In the genomic region with DNA sequence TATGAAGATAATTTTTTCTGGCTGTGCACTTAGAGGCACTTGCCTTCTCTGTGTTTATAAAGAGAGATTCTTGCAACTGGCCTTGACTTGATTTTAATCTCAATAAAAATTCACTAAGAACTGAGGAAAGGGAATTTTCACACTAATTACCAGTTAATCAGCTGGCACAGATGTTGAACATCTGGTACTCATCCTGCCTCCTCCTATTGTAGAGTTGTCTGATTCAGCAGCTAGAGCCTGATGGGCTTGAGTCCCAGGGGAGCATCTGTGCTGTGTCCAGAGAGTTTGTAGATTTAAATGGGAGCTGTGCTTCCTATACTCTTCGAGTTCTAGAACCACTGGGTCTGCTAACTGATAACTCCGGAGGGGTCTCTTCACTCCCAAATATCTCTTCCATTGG, we compare ENCODE assay signal across 1 cellular context.
TF ChIP-seq lines count a peak whose summit lies in the region.

No MANE protein-coding gene starts in this region.

TF ChIP-seq in WTC11, 78 proteins besides CTCF, POLR2A, EP300 and RAD21 (continued from another document):
- TF ChIP-seq, protein P1, sequence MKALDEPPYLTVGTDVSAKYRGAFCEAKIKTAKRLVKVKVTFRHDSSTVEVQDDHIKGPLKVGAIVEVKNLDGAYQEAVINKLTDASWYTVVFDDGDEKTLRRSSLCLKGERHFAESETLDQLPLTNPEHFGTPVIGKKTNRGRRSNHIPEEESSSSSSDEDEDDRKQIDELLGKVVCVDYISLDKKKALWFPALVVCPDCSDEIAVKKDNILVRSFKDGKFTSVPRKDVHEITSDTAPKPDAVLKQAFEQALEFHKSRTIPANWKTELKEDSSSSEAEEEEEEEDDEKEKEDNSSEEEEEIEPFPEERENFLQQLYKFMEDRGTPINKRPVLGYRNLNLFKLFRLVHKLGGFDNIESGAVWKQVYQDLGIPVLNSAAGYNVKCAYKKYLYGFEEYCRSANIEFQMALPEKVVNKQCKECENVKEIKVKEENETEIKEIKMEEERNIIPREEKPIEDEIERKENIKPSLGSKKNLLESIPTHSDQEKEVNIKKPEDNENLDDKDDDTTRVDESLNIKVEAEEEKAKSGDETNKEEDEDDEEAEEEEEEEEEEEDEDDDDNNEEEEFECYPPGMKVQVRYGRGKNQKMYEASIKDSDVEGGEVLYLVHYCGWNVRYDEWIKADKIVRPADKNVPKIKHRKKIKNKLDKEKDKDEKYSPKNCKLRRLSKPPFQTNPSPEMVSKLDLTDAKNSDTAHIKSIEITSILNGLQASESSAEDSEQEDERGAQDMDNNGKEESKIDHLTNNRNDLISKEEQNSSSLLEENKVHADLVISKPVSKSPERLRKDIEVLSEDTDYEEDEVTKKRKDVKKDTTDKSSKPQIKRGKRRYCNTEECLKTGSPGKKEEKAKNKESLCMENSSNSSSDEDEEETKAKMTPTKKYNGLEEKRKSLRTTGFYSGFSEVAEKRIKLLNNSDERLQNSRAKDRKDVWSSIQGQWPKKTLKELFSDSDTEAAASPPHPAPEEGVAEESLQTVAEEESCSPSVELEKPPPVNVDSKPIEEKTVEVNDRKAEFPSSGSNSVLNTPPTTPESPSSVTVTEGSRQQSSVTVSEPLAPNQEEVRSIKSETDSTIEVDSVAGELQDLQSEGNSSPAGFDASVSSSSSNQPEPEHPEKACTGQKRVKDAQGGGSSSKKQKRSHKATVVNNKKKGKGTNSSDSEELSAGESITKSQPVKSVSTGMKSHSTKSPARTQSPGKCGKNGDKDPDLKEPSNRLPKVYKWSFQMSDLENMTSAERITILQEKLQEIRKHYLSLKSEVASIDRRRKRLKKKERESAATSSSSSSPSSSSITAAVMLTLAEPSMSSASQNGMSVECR (CRISPR knock-in tag; IDR thresholded peaks at IDR 0.05; ENCODE audit: borderline replicate concordance), result no peak
- TF ChIP-seq, protein P2, sequence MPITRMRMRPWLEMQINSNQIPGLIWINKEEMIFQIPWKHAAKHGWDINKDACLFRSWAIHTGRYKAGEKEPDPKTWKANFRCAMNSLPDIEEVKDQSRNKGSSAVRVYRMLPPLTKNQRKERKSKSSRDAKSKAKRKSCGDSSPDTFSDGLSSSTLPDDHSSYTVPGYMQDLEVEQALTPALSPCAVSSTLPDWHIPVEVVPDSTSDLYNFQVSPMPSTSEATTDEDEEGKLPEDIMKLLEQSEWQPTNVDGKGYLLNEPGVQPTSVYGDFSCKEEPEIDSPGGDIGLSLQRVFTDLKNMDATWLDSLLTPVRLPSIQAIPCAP (CRISPR knock-in tag; IDR thresholded peaks at IDR 0.05), result no peak
- TF ChIP-seq, protein P3, sequence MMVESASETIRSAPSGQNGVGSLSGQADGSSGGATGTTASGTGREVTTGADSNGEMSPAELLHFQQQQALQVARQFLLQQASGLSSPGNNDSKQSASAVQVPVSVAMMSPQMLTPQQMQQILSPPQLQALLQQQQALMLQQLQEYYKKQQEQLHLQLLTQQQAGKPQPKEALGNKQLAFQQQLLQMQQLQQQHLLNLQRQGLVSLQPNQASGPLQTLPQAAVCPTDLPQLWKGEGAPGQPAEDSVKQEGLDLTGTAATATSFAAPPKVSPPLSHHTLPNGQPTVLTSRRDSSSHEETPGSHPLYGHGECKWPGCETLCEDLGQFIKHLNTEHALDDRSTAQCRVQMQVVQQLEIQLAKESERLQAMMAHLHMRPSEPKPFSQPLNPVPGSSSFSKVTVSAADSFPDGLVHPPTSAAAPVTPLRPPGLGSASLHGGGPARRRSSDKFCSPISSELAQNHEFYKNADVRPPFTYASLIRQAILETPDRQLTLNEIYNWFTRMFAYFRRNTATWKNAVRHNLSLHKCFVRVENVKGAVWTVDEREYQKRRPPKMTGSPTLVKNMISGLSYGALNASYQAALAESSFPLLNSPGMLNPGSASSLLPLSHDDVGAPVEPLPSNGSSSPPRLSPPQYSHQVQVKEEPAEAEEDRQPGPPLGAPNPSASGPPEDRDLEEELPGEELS (CRISPR knock-in tag; IDR thresholded peaks at IDR 0.05), result no peak
- TF ChIP-seq HMGA2 (CRISPR knock-in tag; IDR thresholded peaks at IDR 0.05), result no peak
- TF ChIP-seq GTF2I (CRISPR knock-in tag; conservative IDR thresholded peaks at IDR 0.05), result no peak
- TF ChIP-seq FOXJ3 (CRISPR knock-in tag; IDR thresholded peaks at IDR 0.05; ENCODE audit: borderline replicate concordance), result no peak
- TF ChIP-seq, protein P4, sequence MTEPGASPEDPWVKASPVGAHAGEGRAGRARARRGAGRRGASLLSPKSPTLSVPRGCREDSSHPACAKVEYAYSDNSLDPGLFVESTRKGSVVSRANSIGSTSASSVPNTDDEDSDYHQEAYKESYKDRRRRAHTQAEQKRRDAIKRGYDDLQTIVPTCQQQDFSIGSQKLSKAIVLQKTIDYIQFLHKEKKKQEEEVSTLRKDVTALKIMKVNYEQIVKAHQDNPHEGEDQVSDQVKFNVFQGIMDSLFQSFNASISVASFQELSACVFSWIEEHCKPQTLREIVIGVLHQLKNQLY (CRISPR knock-in tag; IDR thresholded peaks at IDR 0.05), result no peak
- no peak for TF ChIP-seq NFE2L1 (CRISPR knock-in tag; IDR thresholded peaks at IDR 0.05)
- TF ChIP-seq, protein P5, sequence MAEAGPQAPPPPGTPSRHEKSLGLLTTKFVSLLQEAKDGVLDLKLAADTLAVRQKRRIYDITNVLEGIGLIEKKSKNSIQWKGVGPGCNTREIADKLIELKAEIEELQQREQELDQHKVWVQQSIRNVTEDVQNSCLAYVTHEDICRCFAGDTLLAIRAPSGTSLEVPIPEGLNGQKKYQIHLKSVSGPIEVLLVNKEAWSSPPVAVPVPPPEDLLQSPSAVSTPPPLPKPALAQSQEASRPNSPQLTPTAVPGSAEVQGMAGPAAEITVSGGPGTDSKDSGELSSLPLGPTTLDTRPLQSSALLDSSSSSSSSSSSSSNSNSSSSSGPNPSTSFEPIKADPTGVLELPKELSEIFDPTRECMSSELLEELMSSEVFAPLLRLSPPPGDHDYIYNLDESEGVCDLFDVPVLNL (CRISPR knock-in tag; IDR thresholded peaks at IDR 0.05; ENCODE audit: borderline replicate concordance, low read depth), result no peak
- TF ChIP-seq, protein P6, sequence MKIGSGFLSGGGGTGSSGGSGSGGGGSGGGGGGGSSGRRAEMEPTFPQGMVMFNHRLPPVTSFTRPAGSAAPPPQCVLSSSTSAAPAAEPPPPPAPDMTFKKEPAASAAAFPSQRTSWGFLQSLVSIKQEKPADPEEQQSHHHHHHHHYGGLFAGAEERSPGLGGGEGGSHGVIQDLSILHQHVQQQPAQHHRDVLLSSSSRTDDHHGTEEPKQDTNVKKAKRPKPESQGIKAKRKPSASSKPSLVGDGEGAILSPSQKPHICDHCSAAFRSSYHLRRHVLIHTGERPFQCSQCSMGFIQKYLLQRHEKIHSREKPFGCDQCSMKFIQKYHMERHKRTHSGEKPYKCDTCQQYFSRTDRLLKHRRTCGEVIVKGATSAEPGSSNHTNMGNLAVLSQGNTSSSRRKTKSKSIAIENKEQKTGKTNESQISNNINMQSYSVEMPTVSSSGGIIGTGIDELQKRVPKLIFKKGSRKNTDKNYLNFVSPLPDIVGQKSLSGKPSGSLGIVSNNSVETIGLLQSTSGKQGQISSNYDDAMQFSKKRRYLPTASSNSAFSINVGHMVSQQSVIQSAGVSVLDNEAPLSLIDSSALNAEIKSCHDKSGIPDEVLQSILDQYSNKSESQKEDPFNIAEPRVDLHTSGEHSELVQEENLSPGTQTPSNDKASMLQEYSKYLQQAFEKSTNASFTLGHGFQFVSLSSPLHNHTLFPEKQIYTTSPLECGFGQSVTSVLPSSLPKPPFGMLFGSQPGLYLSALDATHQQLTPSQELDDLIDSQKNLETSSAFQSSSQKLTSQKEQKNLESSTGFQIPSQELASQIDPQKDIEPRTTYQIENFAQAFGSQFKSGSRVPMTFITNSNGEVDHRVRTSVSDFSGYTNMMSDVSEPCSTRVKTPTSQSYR (CRISPR knock-in tag; IDR thresholded peaks at IDR 0.05), result no peak
- TF ChIP-seq KAT7 (CRISPR knock-in tag; IDR thresholded peaks at IDR 0.05; ENCODE audit: borderline replicate concordance), result no peak
- TF ChIP-seq ZNF232 (CRISPR knock-in tag; IDR thresholded peaks at IDR 0.05), result no peak
- TF ChIP-seq CREM (CRISPR knock-in tag; IDR thresholded peaks at IDR 0.05), result no peak
- TF ChIP-seq, protein P7, sequence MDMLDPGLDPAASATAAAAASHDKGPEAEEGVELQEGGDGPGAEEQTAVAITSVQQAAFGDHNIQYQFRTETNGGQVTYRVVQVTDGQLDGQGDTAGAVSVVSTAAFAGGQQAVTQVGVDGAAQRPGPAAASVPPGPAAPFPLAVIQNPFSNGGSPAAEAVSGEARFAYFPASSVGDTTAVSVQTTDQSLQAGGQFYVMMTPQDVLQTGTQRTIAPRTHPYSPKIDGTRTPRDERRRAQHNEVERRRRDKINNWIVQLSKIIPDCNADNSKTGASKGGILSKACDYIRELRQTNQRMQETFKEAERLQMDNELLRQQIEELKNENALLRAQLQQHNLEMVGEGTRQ (CRISPR knock-in tag; IDR thresholded peaks at IDR 0.05), result no peak
- no peak for TF ChIP-seq TEAD1 (CRISPR knock-in tag; IDR thresholded peaks at IDR 0.05)
